In the genomic region with DNA sequence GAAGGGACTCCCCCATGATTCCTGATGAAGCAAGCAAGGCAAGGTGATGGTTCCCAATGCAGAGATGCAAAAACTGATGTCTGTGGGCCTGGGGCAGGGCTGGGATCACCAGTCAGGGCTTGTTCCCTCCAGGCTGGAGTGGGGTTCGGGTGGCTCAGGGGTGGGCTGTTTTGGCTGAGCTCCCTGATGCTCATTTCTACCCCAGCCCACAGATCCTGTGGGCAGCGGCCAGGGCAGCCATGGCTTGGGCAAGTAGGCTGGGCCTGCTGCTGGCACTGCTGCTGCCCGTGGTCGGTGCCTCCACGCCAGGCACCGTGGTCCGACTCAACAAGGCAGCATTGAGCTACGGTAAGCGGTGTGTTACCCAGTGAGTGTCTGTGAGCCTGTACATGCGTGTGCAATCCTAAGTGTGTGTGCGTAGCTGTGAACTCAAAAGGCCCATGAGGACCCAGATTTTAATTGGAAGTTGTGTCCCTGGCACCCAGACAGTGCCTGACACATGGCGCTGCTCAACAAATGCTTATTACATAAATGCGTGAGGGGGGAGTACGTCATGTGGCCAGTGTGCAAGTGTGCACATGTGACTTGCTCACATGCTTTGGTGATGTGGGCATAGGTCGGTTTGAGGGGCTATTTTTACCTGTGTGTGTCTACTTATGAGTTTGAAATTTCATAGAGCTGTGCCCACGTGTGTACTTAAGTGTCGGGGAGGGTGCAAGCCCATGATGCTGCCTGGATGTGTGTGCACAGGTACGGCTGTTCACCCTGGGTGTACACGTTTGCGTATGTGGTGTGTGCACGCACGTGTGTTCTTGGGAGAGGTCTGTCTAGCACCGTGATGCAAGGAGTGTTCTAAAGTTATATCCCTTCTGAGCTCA, we compare ENCODE assay signal across 1 cellular context.
TF ChIP-seq lines count a peak whose summit lies in the region.

No MANE protein-coding gene starts in this region.

TF ChIP-seq in K562, 482 proteins besides CTCF, POLR2A, EP300 and RAD21:
- TF ChIP-seq, protein P1, sequence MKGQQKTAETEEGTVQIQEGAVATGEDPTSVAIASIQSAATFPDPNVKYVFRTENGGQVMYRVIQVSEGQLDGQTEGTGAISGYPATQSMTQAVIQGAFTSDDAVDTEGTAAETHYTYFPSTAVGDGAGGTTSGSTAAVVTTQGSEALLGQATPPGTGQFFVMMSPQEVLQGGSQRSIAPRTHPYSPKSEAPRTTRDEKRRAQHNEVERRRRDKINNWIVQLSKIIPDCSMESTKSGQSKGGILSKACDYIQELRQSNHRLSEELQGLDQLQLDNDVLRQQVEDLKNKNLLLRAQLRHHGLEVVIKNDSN (CRISPR knock-in tag; IDR thresholded peaks at IDR 0.05) = 0 out of 2 replicates have a peak, but pooled peaks have one; percentile 15
- no peak for TF ChIP-seq ZC3H8 (IDR thresholded peaks at IDR 0.05)
